ENCODE assay signal across 10 cellular contexts in the genomic region with DNA sequence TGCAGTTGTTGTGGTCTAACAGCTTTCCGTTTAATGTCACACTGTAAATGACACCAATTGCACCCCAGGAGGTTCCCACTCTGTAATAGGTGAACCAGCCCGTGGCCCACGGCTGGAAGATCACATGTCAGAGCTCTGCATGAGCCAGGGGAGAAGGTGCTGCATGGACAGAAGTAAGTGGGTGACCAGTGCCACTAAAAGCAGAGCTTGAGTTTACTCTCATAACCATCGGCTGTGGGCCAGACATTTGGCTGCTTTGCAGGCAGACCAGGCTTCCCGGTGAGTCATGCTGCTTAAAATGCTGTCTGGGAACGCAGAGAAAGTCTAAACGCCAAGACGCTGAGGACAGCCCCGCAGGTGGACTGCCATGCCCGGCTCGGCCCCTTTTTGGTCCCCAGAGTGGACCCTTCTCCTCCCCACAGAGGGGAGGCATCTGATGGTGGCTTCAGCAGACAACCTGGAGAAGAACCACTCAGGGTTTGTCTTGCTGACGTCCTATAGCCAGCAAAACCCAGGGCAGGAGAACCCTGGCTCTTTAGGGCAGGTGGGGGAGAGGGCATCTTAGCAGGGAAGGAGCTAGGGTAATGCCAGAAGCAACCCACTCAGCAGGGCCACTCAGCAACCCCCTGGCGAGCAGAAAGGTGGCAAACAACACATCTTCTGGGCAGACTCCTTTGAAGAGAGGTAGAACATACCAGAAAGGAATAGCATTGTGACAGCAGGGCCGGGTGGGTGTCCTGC. TPM values are rescaled to one million over a fixed set of nuclear protein-coding genes. Genes with fewer than 3 reads are reported as not detected.
DNase-seq lines count a peak whose midpoint lies in the region; ATAC-seq and TF ChIP-seq lines count a peak whose summit lies in the region.
"Had no signal": no experiment of that assay in that cellular context is flagged by ENCODE, and none has a peak within 500 bp of the region (broad histone marks: within the 10 kb centered on the region; RNA-seq: fewer than 3 reads in every experiment).

No MANE protein-coding gene starts in this region.

- TF ChIP-seq CTCF in Loucy (conservative IDR thresholded peaks at IDR 0.05; ENCODE audit: low read length) (no peak), chondrocyte (IDR thresholded peaks at IDR 0.05) (no peak), testis (IDR thresholded peaks at IDR 0.05) (no peak)

- peaks cover 46% of the 10 kb centered on the region for H3K79me2 ChIP-seq in Loucy (ENCODE audit: insufficient read depth, low read length)

- ATAC-seq in left colon = peak; percentile 28

- H3K27ac Mint-ChIP-seq in chondrocyte (ENCODE audit: unreplicated experiment) = peak overlapping the region; percentile 94

- DNase-seq in chondrocyte (ENCODE audit: low spot score) = no peak
- no peak for DNase-seq in left colon
- peak; percentile 58 for DNase-seq in testis
- no peak for DNase-seq in germinal center (ENCODE audit: low spot score)
- DNase-seq in DMS53 treated with DMSO at 0.1 percent for 48 hours (lab: John Stamatoyannopoulos, UW; ENCODE audit: unreplicated experiment) = no peak
- DNase-seq in NCI-H2029 treated with DMSO at 0.1 percent for 48 hours (lab: John Stamatoyannopoulos, UW) = no peak
- DNase-seq in activated CD8-positive, alpha-beta memory T cell treated with anti-CD3 and anti-CD28 coated beads, Interleukin-2, amount 50 U/mL, for 4 hours = no peak
- DNase-seq: lower lobe of right lung, NCI-H1092 treated with DMSO at 0.1 percent for 48 hours had no signal

- no peak for TF ChIP-seq POLR2A in testis (IDR thresholded peaks at IDR 0.05)

- peak overlapping the region in 1 of 2 donors; percentile 11 for H3K27ac ChIP-seq in testis
- H3K27ac ChIP-seq: lower lobe of right lung had no signal

- H3K4me3 ChIP-seq in Loucy (ENCODE audit: low read length, poor library complexity, severe bottlenecking) (no peak overlapping the region), testis (no peak overlapping the region)
- H3K4me3 ChIP-seq: lower lobe of right lung had no signal

- 70 to 81% methylated on average over 12 to 14 of the region's 14 CpGs for WGBS in testis, 2 donors

- peaks cover 31% of the 10 kb centered on the region; the same call in 1 of the 2 replicates for H3K36me3 ChIP-seq in Loucy (ENCODE audit: insufficient read depth, low read length)
- H3K36me3 ChIP-seq in testis (ENCODE audit: low read depth, missing control alignments) = no peaks in the 10 kb centered on the region

- no peaks in the 10 kb centered on the region for H3K27me3 ChIP-seq in Loucy (ENCODE audit: insufficient read depth, low read length, poor library complexity, severe bottlenecking)
- H3K27me3 ChIP-seq in testis = no peaks in the 10 kb centered on the region

- H2AFZ ChIP-seq in Loucy (ENCODE audit: low read length) = no peak overlapping the region

- no peaks in the 10 kb centered on the region for H3F3A ChIP-seq in Loucy (ENCODE audit: low read depth)

- no peaks in the 10 kb centered on the region for H3K27me3 Mint-ChIP-seq in chondrocyte (ENCODE audit: low read depth)

- H3K9me2 ChIP-seq in Loucy (replicated peaks; ENCODE audit: low read depth, low read length) = no peaks in the 10 kb centered on the region

- peak overlapping the region; percentile 60 for H3K4me2 ChIP-seq in Loucy (ENCODE audit: low read depth, low read length, poor library complexity, severe bottlenecking)

- peaks cover 19% of the 10 kb centered on the region for H3K4me1 ChIP-seq in Loucy (ENCODE audit: insufficient read depth, low read length, poor library complexity, severe bottlenecking)
- H3K4me1 ChIP-seq in testis = peaks cover 29% of the 10 kb centered on the region

- intact Hi-C loops in left colon (cut with DNase I, micrococcal nuclease) (no loop called here), testis (cut with DNase I; ENCODE audit: low total_unique reads) (no loop called here)

- peaks cover 33% of the 10 kb centered on the region for H4K20me1 ChIP-seq in Loucy (ENCODE audit: insufficient read depth, low read length, poor library complexity, severe bottlenecking)

- peaks cover 38% of the 10 kb centered on the region for H3K4me1 Mint-ChIP-seq in chondrocyte (ENCODE audit: low read depth)

- no peak overlapping the region for H3K9ac ChIP-seq in Loucy (ENCODE audit: low read depth, low read length, poor library complexity, severe bottlenecking)

- H3K36me3 Mint-ChIP-seq in chondrocyte (ENCODE audit: low read depth) = peaks cover 13% of the 10 kb centered on the region

- no peaks in the 10 kb centered on the region for H3K9me3 Mint-ChIP-seq in chondrocyte (ENCODE audit: low read depth)

- no peak overlapping the region for H3K4me3 Mint-ChIP-seq in chondrocyte (ENCODE audit: unreplicated experiment)

- no peaks in the 10 kb centered on the region for H3K9me3 ChIP-seq in Loucy (ENCODE audit: insufficient read depth, low read depth, low read length)
- H3K9me3 ChIP-seq in testis = no peaks in the 10 kb centered on the region
- H3K9me3 ChIP-seq: lower lobe of right lung had no signal

RNA-seq across cellular contexts. Expression of a gene that starts 7.3 kb away (rescaled TPM):
- total RNA-seq in chondrocyte (46.3 to 51.4 TPM (median 47.6 TPM) in 3 replicates), left colon (100 to 1,000 TPM; 105 to 120 TPM), testis (100 to 1,000 TPM; 140 to 144 TPM)
- 73.5 TPM for polyA plus RNA-seq in testis (ENCODE audit: insufficient read depth, low read depth, low replicate concordance)

RNA-seq across cellular contexts. Expression of a gene that starts 15.6 kb away (rescaled TPM):
- 344 to 509 TPM (median 477 TPM) in 3 replicates for total RNA-seq in chondrocyte
- total RNA-seq in left colon = 10 to 100 TPM; 36.4 to 49.8 TPM
- total RNA-seq in testis = 10 to 100 TPM; 33.1 to 62.0 TPM
- polyA plus RNA-seq in testis (ENCODE audit: insufficient read depth, low read depth, low replicate concordance) = 41.3 TPM
